In the genomic region with DNA sequence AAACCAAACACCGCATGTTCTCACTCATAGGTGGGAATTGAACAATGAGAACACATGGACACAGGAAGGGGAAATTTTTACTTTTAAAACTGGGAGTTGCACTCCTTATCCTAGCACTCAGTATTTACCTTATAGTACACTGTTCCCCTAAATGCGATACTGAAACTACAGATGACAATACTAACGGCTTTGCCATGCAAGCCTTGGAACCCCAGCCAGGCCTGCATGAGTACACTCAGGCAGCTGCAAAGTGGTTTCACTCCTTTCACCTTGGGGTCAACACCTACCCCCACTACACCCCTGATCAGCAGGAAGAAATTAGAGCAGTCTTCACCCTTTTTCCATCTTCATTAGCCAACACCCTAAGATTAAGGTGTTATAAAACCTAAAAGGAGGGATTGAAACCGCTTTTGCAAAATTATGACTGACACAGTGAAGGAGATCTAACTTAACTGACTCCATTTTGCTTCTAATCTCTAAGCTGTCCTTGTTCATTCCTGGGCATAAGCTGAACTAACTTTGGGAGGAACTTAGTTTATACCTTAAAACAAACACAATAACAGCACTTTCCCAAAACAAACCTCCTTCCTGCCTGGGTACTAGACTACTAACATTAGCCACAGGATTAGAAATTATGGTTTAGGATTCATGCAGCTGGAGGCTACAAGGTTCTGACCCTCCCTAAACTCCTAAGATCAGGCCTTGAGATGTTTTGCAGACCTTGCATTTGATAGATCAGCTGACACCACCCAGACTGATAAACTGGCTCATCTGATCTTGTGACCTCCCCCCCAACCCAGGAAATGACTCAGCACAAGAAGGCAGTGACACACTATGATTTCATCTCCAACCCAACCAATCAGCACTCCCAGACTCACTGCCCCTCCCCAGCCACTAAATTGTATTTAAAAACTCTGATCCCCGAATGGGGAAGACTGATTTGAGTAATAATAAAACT, we compare ENCODE assay signal across 9 cellular contexts.
DNase-seq lines count a peak whose midpoint lies in the region; ATAC-seq, FAIRE-seq and TF ChIP-seq lines count a peak whose summit lies in the region.
"Had no signal": no experiment of that assay in that cellular context is flagged by ENCODE, and none has a peak within 500 bp of the region (broad histone marks: within the 10 kb centered on the region; RNA-seq: fewer than 3 reads in every experiment).

No MANE protein-coding gene starts in this region.

- H3K36me3 Mint-ChIP-seq in H9 (ENCODE audit: insufficient read depth in 1 of 3, low read depth in 3 of 3): peaks cover 0 to 10% (median 0%) of the 10 kb centered on the region in 3 experiments; a peak in 4 of 7 replicates

- no peak overlapping the region for H4K91ac ChIP-seq in H9 (ENCODE audit: insufficient read length, low read depth, low read length)

- H3K27ac ChIP-seq in AG04450 (ENCODE audit: low read depth, low read length) (peak overlapping the region; percentile 47), H9 (ENCODE audit: insufficient read length, low read depth, low read length) (no peak overlapping the region), fibroblast of lung (ENCODE audit: insufficient read depth, low read length) (no peak overlapping the region)

- no peak overlapping the region for H3K23ac ChIP-seq in H9 (ENCODE audit: insufficient read length, low read depth, low read length)

- H2BK12ac ChIP-seq in H9 (ENCODE audit: insufficient read length, low read depth, low read length): no peak overlapping the region

- CTCF ChIA-PET in AG04450 (lab: Charles Lee): interaction anchor here (1.0 to 1.5 kb wide), 4 partner anchors 8 to 719 kb away, joined by 3 to 5 read pairs (median 4); a partner anchor contains a TSS

- H3K23me2 ChIP-seq in H9 (ENCODE audit: insufficient read length, low read depth, low read length, poor library complexity, severe bottlenecking): no peaks in the 10 kb centered on the region

- no peaks in the 10 kb centered on the region for H3K79me2 ChIP-seq in H9 (ENCODE audit: insufficient read depth, low read length)
- no peaks in the 10 kb centered on the region for H3K79me2 ChIP-seq in fibroblast of lung (ENCODE audit: control insufficient read depth, insufficient read depth, low read length)

- H3K4ac ChIP-seq in H9 (ENCODE audit: low read depth, low read length): no peak overlapping the region

- H3K4me2 ChIP-seq in H9 (ENCODE audit: insufficient read depth, insufficient read length, low read length): no peak overlapping the region
- no peak overlapping the region for H3K4me2 ChIP-seq in fibroblast of lung (ENCODE audit: extremely low read depth, insufficient read depth, low read length)

- H3K9ac ChIP-seq in H9 (ENCODE audit: extremely low read depth, insufficient read length, low read length): no peak overlapping the region
- no peak overlapping the region for H3K9ac ChIP-seq in fibroblast of lung (ENCODE audit: insufficient read depth, low read length)

- H3K14ac ChIP-seq in H9 (ENCODE audit: insufficient read depth, low read length): no peak overlapping the region

- H4K5ac ChIP-seq in H9 (ENCODE audit: insufficient read length, low read depth, low read length): no peak overlapping the region

- TF ChIP-seq POLR2A in GM12891 (IDR thresholded peaks at IDR 0.05; ENCODE audit: low read depth, low read length): no peak

- H3K27me3 ChIP-seq in AG04450 (ENCODE audit: control insufficient read depth, insufficient read depth, low read length): no peaks in the 10 kb centered on the region
- H3K27me3 ChIP-seq in H9 (ENCODE audit: insufficient read depth, low read length): no peaks in the 10 kb centered on the region
- no peaks in the 10 kb centered on the region for H3K27me3 ChIP-seq in fibroblast of lung (ENCODE audit: control insufficient read depth, insufficient read depth, low read length)

- no peak overlapping the region for H2BK120ac ChIP-seq in H9 (ENCODE audit: low read depth, low read length, poor library complexity, severe bottlenecking)

- H2BK20ac ChIP-seq in H9 (ENCODE audit: low read depth, low read length, poor library complexity, severe bottlenecking): no peak overlapping the region

- no peaks in the 10 kb centered on the region for H3K36me3 ChIP-seq in fibroblast of lung (ENCODE audit: control insufficient read depth, insufficient read depth, low read length)

- H3K9me3 Mint-ChIP-seq in H9: peaks cover 9 to 10% of the 10 kb centered on the region in 2 experiments; a peak in 4 of 5 replicates

- no peaks in the 10 kb centered on the region for H3K4me1 ChIP-seq in H9 (ENCODE audit: insufficient read depth, low read length)
- H3K4me1 ChIP-seq in fibroblast of lung (ENCODE audit: control insufficient read depth, extremely low read depth, insufficient read depth, low read length): no peaks in the 10 kb centered on the region

- TF ChIP-seq CTCF in AG04450 (IDR thresholded peaks at IDR 0.05; ENCODE audit: low read depth, low read length) (no peak), H9 (conservative IDR thresholded peaks at IDR 0.05) (no peak), fibroblast of lung (conservative IDR thresholded peaks at IDR 0.05 in 1 of 2, IDR thresholded peaks at IDR 0.05 in 1 of 2; ENCODE audit: low read depth in 1 of 2, low read length in 2 of 2) (no peak)

- no peak overlapping the region for H3K18ac ChIP-seq in H9 (ENCODE audit: insufficient read length, low read depth, low read length)

- H3K27ac Mint-ChIP-seq in H9: peak overlapping the region in 1 of 3 experiments; percentile 35; a peak in 2 of 7 replicates

- no peak overlapping the region for H4K8ac ChIP-seq in H9 (replicated peaks; ENCODE audit: insufficient read length, low read depth, low read length)

- no peak overlapping the region for H3K4me3 Mint-ChIP-seq in H9

- H2BK15ac ChIP-seq in H9 (ENCODE audit: low read depth, low read length): no peak overlapping the region

- POLR2A ChIA-PET in AG04450 (lab: Yijun Ruan, JAX): no interaction called here

- H3K4me3 ChIP-seq in AG04450 (ENCODE audit: low read depth, low read length) (no peak overlapping the region), fibroblast of lung (replicated peaks in 1 of 4; ENCODE audit: control extremely low read depth in 1 of 4, insufficient read depth in 1 of 4, low read depth in 3 of 4, low read length in 4 of 4) (no peak overlapping the region)

- H3T11ph ChIP-seq in H9 (ENCODE audit: low read length): no peak overlapping the region

- WGBS in H9 (ENCODE audit: extremely low coverage, insufficient read length, low lambda C conversion rate): no CpG with 5 or more reads among the region's 5 CpGs

- FAIRE-seq in GM12891 (lab: Jason Lieb, UNC): no peak

- H3K56ac ChIP-seq in H9 (ENCODE audit: insufficient read length, low read depth, low read length): no peak overlapping the region

- H2BK5ac ChIP-seq in H9 (ENCODE audit: insufficient read length, low read length): no peak overlapping the region

- H3K79me1 ChIP-seq in H9 (ENCODE audit: insufficient read depth, low read depth, low read length, poor library complexity, severe bottlenecking): no peaks in the 10 kb centered on the region

- ATAC-seq in HG03565 (IDR thresholded peaks at IDR 0.05; ENCODE audit: unreplicated experiment): no peak

- H2AFZ ChIP-seq in H9 (ENCODE audit: low read length): no peak overlapping the region
- peak overlapping the region; percentile 33 for H2AFZ ChIP-seq in fibroblast of lung (ENCODE audit: low read length)

- H2AK5ac ChIP-seq in H9 (ENCODE audit: insufficient read length, low read length): no peak overlapping the region

- H3K9me3 ChIP-seq in AG04450 (ENCODE audit: control insufficient read depth, insufficient read depth, low read length) (no peaks in the 10 kb centered on the region), H9 (ENCODE audit: control insufficient read depth, low read depth, low read length) (no peaks in the 10 kb centered on the region), fibroblast of lung (ENCODE audit: control insufficient read depth, insufficient read depth, low read depth, low read length) (no peaks in the 10 kb centered on the region)

- no peaks in the 10 kb centered on the region for H4K20me1 ChIP-seq in H9 (ENCODE audit: control insufficient read depth, insufficient read depth, insufficient read length)
- H4K20me1 ChIP-seq in fibroblast of lung (ENCODE audit: control insufficient read depth, extremely low read depth, insufficient read depth, low read length): no peaks in the 10 kb centered on the region

- H3K4me1 Mint-ChIP-seq in H9: peaks cover 12 to 20% of the 10 kb centered on the region in 2 experiments

- DNase-seq in AG04450 (ENCODE audit: low read depth, low spot score) (peak; percentile 15), H9 (peak; percentile 44), RPMI7951 (ENCODE audit: low read depth) (peak; percentile 88), fibroblast of lung (ENCODE audit: low read depth in 2 of 2) (peak; percentile 59 to 64), occipital lobe (lab: John Stamatoyannopoulos, UW) (no peak), GM12891 (ENCODE audit: insufficient read length, low spot score) (no peak)
- no peak for DNase-seq in stimulated activated naive CD4-positive, alpha-beta T cell treated with Interleukin-2 at 50 U/mL for 16 hours (lab: John Stamatoyannopoulos, UW)
- DNase-seq: stimulated activated CD4-positive, alpha-beta T cell treated with anti-CD3 and anti-CD28 coated beads, Interleukin-1b, Interleukin-23, amount 100 ng/mL, for 48 hours had no signal

- H3K27me3 Mint-ChIP-seq in H9 (ENCODE audit: low read depth): peaks cover 2% of the 10 kb centered on the region; the same call in 1 of the 2 replicates

TF ChIP-seq in GM12891, 5 proteins besides CTCF, POLR2A, EP300 and RAD21:
- TF ChIP-seq PAX5 (IDR thresholded peaks at IDR 0.05; ENCODE audit: insufficient read depth, low read length, severe bottlenecking) (no peak), SPI1 (IDR thresholded peaks at IDR 0.05; ENCODE audit: low read depth, low read length) (no peak), POLR2AphosphoS5 (IDR thresholded peaks at IDR 0.05; ENCODE audit: low read depth, low read length) (no peak), POU2F2 (IDR thresholded peaks at IDR 0.05; ENCODE audit: low read depth, low read length) (no peak), TAF1 (IDR thresholded peaks at IDR 0.05; ENCODE audit: low read depth, low read length) (no peak)

Comparison
In these comparisons a context has a peak if more than half of its experiments do, and no peak if none do; other contexts are left out.
1. DNase-seq: peak in AG04450 (single experiment), H9 (single experiment), RPMI7951 (single experiment) and fibroblast of lung (2 of 2); none in occipital lobe (single experiment), GM12891 (single experiment) and stimulated activated naive CD4-positive, alpha-beta T cell treated with Interleukin-2 at 50 U/mL for 16 hours (single experiment).